8 cellular contexts compared by ENCODE assay signal in genomic region chr9:33167949-33168535, GRCh38. TPM values are rescaled to one million over a fixed set of nuclear protein-coding genes. Genes with fewer than 3 reads are reported as not detected.
DNase-seq lines count a peak whose midpoint lies in the region; ATAC-seq and TF ChIP-seq lines count a peak whose summit lies in the region.

No MANE protein-coding gene starts in this region.

- H3K4me3 ChIP-seq in LNCaP clone FGC (ENCODE audit: low read depth, low read length) (peak overlapping the region; percentile 64), astrocyte of the cerebellum (ENCODE audit: low read depth, low read length) (peak overlapping the region; percentile 95), lung (peak overlapping the region; percentile 40), urinary bladder (ENCODE audit: low read depth, low read length) (peak overlapping the region; percentile 48)

- TF ChIP-seq CTCF in GM13977 (IDR thresholded peaks at IDR 0.05; ENCODE audit: extremely low read depth, insufficient read depth, missing control alignments) (no peak), LNCaP clone FGC (IDR thresholded peaks at IDR 0.05; ENCODE audit: control insufficient read depth, extremely low read depth, insufficient read depth) (no peak), astrocyte of the cerebellum (IDR thresholded peaks at IDR 0.05; ENCODE audit: low read depth, low read length, missing control alignments) (no peak), lung (IDR thresholded peaks at IDR 0.05; ENCODE audit: control extremely low read depth, extremely low read depth) (no peak)

- DNase-seq in GM13977 (ENCODE audit: low spot score) (peak; percentile 33), LNCaP clone FGC (ENCODE audit: low read depth) (no peak), astrocyte of the cerebellum (ENCODE audit: low read depth) (no peak), lung (ENCODE audit: low spot score) (no peak), NCI-H2107 (lab: John Stamatoyannopoulos, UW) (no peak), NCI-H774 (lab: John Stamatoyannopoulos, UW) (no peak), NCI-H1694 (lab: John Stamatoyannopoulos, UW) (no peak)

- H3K27me3 ChIP-seq in lung (ENCODE audit: control insufficient read depth, insufficient read depth), result no peaks in the 10 kb centered on the region

- no peak for ATAC-seq in lung (ENCODE audit: insufficient read depth, low FRiP score)

- no peaks in the 10 kb centered on the region for H3K9me3 ChIP-seq in lung (ENCODE audit: control insufficient read depth in 2 of 2, insufficient read depth in 1 of 2, low read length in 1 of 2)

- in situ Hi-C loops in GM13977 (cut with MboI; ENCODE audit: low pct_unique_long_range_greater_than_20kb, low sequenced_read_pairs, unreplicated experiment), result loop anchor here (10.0 kb wide), 1 partner anchor 57 kb away; no protein-coding TSS in a partner anchor
- in situ Hi-C loops in astrocyte of the cerebellum (cut with HindIII; ENCODE audit: low sequenced_read_pairs), result no loop called here

- H3K36me3 ChIP-seq in lung (ENCODE audit: control insufficient read depth in 2 of 2, insufficient read depth in 2 of 2, low read length in 2 of 2) (no peaks in the 10 kb centered on the region), urinary bladder (ENCODE audit: insufficient read depth) (no peaks in the 10 kb centered on the region)

- 30 to 32% methylated on average over 9 of the region's 9 CpGs for WGBS in lung, 2 donors
- WGBS in urinary bladder, result 43% methylated on average over 9 of the region's 9 CpGs

- H3K27ac ChIP-seq in lung (ENCODE audit: low read depth in 1 of 2, low read length in 1 of 2) (peak overlapping the region; percentile 65 to 92), urinary bladder (ENCODE audit: low read depth) (peak overlapping the region; percentile 93)

- H3K4me1 ChIP-seq in lung (ENCODE audit: control insufficient read depth in 2 of 2, insufficient read depth in 2 of 2, low read length in 2 of 2) (peaks cover 19 to 25% of the 10 kb centered on the region in 2 donors), urinary bladder (ENCODE audit: insufficient read depth) (no peaks in the 10 kb centered on the region)

RNA-seq across cellular contexts. Expression of gene B4GALT1, which starts 0.9 kb away (rescaled TPM):
- total RNA-seq in lung (100 to 1,000 TPM in 1 of 2 donors, 10 to 100 TPM in 1; 58.8 to 114 TPM), urinary bladder (36.4 TPM)
- polyA plus RNA-seq in lung (100 to 1,000 TPM in 1 of 2 donors, 10 to 100 TPM in 1; 27.2 to 130 TPM), urinary bladder (57.7 TPM)

Comparison
In these comparisons a context has a peak if more than half of its experiments do, and no peak if none do; other contexts are left out.
1. H3K4me3 ChIP-seq: peak in every context shown above with its lines; median percentile 95 in astrocyte of the cerebellum; 64 in LNCaP clone FGC; 48 in urinary bladder; 40 in lung.